Comparison of ENCODE assay signal across 1 cellular context in genomic region chr2:74198461-74199274, GRCh38.
TF ChIP-seq lines count a peak whose summit lies in the region.

MTHFD2 (plus strand) TSS chr2:74198615; CDS start chr2:74198642, 27 bp downstream.

TF ChIP-seq in HCT116, 20 proteins besides CTCF, POLR2A, EP300 and RAD21 (continued from another document):
- TF ChIP-seq REST (IDR thresholded peaks at IDR 0.05; ENCODE audit: low read depth) (no peak), SRF (IDR thresholded peaks at IDR 0.05; ENCODE audit: low read depth) (no peak), ELF1 (IDR thresholded peaks at IDR 0.05; ENCODE audit: borderline replicate concordance, low read depth) (no peak), FOSL1 (IDR thresholded peaks at IDR 0.05; ENCODE audit: low read depth) (no peak), EGR1 (IDR thresholded peaks at IDR 0.05; ENCODE audit: low read depth) (no peak; the same call in 1 of the 2 replicates), CBX3 (IDR thresholded peaks at IDR 0.05; ENCODE audit: low read depth) (peak; percentile 86), EZH2 (IDR thresholded peaks at IDR 0.05) (no peak), ZBTB33 (IDR thresholded peaks at IDR 0.05; ENCODE audit: extremely low read depth, insufficient replicate concordance, low read length) (no peak)
TF ChIP-seq in HCT116: peak in this region for 8.
